Comparison of ENCODE assay signal across 1 cellular context in the genomic region with DNA sequence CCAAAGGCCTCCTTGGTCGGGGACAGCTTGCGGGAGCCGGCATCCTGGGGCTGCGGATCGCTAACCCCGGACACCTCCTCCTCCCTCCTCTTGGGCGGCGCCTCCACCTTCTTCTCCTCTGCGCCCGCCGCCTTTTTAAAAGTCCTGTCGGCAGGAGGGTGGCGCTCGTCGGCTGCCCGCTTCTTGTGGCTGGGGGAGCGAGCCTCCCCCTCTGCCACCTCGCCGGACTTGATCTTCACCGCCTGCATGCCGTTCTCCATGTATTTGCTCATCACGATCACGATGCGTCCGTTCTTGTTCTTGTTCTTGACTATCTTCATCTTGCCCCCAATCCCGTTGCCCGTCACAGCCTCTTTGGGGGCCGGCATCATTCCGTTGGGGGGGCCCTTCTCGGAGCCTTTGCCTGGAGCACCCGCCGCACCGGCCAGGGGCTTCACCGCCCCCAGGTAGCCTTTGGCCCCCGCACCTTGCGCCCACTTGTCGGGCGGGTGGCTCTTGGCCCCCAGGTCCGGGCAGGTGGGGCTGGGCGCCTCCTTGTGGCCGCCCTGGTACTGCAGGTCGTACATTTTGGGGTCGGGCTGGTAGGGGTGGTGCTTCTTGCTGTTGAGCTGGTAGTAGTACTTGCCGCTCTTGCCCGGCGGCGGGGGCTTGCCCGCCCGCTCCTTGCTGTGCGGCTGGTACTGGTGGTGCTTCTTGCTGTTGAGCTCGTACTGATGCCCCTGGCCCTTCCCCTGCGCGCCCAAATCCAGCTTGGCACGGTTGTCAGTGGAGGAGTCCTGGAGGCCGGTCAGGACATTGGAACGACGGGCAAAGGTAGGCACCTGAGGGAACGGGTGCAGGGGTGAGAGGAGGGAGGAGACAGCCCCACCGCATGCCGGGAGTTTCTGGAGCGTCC.
TF ChIP-seq lines count a peak whose summit lies in the region.

No MANE protein-coding gene starts in this region.

TF ChIP-seq in K562, 482 proteins besides CTCF, POLR2A, EP300 and RAD21 (continued from another document and continues in another):
- TF ChIP-seq, protein P1, sequence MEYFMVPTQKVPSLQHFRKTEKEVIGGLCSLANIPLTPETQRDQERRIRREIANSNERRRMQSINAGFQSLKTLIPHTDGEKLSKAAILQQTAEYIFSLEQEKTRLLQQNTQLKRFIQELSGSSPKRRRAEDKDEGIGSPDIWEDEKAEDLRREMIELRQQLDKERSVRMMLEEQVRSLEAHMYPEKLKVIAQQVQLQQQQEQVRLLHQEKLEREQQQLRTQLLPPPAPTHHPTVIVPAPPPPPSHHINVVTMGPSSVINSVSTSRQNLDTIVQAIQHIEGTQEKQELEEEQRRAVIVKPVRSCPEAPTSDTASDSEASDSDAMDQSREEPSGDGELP (CRISPR knock-in tag; IDR thresholded peaks at IDR 0.05; ENCODE audit: borderline replicate concordance), result no peak
- no peak for TF ChIP-seq ZNF79 (CRISPR knock-in tag; IDR thresholded peaks at IDR 0.05; ENCODE audit: low read depth)
- TF ChIP-seq ZNF77 (CRISPR knock-in tag; IDR thresholded peaks at IDR 0.05), result no peak
- TF ChIP-seq MYC (IDR thresholded peaks at IDR 0.05; ENCODE audit: low read depth, low read length), result no peak
- TF ChIP-seq MYC (CRISPR knock-in tag; IDR thresholded peaks at IDR 0.05; ENCODE audit: borderline replicate concordance, low read depth), result no peak
- TF ChIP-seq JUND (IDR thresholded peaks at IDR 0.05; ENCODE audit: borderline replicate concordance, low read depth, low read length), result no peak
- no peak for TF ChIP-seq JUND (tag; IDR thresholded peaks at IDR 0.05; ENCODE audit: borderline replicate concordance, low read depth, low read length)
- no peak for TF ChIP-seq ZNF121 (CRISPR knock-in tag; conservative IDR thresholded peaks at IDR 0.05)
- TF ChIP-seq ZNF436 (CRISPR knock-in tag; IDR thresholded peaks at IDR 0.05), result no peak
- TF ChIP-seq, protein P2, sequence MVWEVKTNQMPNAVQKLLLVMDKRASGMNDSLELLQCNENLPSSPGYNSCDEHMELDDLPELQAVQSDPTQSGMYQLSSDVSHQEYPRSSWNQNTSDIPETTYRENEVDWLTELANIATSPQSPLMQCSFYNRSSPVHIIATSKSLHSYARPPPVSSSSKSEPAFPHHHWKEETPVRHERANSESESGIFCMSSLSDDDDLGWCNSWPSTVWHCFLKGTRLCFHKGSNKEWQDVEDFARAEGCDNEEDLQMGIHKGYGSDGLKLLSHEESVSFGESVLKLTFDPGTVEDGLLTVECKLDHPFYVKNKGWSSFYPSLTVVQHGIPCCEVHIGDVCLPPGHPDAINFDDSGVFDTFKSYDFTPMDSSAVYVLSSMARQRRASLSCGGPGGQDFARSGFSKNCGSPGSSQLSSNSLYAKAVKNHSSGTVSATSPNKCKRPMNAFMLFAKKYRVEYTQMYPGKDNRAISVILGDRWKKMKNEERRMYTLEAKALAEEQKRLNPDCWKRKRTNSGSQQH (CRISPR knock-in tag; IDR thresholded peaks at IDR 0.05), result peak; percentile 58; the same call in 1 of the 2 replicates
- TF ChIP-seq, protein P3, sequence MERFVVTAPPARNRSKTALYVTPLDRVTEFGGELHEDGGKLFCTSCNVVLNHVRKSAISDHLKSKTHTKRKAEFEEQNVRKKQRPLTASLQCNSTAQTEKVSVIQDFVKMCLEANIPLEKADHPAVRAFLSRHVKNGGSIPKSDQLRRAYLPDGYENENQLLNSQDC (CRISPR knock-in tag; IDR thresholded peaks at IDR 0.05), result no peak
- TF ChIP-seq, protein P4, sequence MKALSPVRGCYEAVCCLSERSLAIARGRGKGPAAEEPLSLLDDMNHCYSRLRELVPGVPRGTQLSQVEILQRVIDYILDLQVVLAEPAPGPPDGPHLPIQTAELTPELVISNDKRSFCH (CRISPR knock-in tag; IDR thresholded peaks at IDR 0.05), result no peak
- TF ChIP-seq, protein P4 (tag; IDR thresholded peaks at IDR 0.05), result no peak
- TF ChIP-seq, protein P5, sequence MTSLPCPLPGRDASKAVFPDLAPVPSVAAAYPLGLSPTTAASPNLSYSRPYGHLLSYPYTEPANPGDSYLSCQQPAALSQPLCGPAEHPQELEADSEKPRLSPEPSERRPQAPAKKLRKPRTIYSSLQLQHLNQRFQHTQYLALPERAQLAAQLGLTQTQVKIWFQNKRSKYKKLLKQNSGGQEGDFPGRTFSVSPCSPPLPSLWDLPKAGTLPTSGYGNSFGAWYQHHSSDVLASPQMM (CRISPR knock-in tag; IDR thresholded peaks at IDR 0.05), result no peak
- no peak for TF ChIP-seq FOXJ3 (CRISPR knock-in tag; IDR thresholded peaks at IDR 0.05)
- no peak for TF ChIP-seq LARP7 (IDR thresholded peaks at IDR 0.05)
- TF ChIP-seq, protein P6, sequence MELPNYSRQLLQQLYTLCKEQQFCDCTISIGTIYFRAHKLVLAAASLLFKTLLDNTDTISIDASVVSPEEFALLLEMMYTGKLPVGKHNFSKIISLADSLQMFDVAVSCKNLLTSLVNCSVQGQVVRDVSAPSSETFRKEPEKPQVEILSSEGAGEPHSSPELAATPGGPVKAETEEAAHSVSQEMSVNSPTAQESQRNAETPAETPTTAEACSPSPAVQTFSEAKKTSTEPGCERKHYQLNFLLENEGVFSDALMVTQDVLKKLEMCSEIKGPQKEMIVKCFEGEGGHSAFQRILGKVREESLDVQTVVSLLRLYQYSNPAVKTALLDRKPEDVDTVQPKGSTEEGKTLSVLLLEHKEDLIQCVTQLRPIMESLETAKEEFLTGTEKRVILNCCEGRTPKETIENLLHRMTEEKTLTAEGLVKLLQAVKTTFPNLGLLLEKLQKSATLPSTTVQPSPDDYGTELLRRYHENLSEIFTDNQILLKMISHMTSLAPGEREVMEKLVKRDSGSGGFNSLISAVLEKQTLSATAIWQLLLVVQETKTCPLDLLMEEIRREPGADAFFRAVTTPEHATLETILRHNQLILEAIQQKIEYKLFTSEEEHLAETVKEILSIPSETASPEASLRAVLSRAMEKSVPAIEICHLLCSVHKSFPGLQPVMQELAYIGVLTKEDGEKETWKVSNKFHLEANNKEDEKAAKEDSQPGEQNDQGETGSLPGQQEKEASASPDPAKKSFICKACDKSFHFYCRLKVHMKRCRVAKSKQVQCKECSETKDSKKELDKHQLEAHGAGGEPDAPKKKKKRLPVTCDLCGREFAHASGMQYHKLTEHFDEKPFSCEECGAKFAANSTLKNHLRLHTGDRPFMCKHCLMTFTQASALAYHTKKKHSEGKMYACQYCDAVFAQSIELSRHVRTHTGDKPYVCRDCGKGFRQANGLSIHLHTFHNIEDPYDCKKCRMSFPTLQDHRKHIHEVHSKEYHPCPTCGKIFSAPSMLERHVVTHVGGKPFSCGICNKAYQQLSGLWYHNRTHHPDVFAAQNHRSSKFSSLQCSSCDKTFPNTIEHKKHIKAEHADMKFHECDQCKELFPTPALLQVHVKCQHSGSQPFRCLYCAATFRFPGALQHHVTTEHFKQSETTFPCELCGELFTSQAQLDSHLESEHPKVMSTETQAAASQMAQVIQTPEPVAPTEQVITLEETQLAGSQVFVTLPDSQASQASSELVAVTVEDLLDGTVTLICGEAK (IDR thresholded peaks at IDR 0.05), result no peak
- TF ChIP-seq, protein P6 (CRISPR knock-in tag; IDR thresholded peaks at IDR 0.05), result no peak
- no peak for TF ChIP-seq NFATC3 (IDR thresholded peaks at IDR 0.05)
- TF ChIP-seq ZNF224 (CRISPR knock-in tag; IDR thresholded peaks at IDR 0.05), result no peak
- no peak for TF ChIP-seq MCM2 (IDR thresholded peaks at IDR 0.05; ENCODE audit: low read depth)
- TF ChIP-seq POLR3G (IDR thresholded peaks at IDR 0.05; ENCODE audit: extremely low read depth, insufficient read length, insufficient replicate concordance), result no peak
- TF ChIP-seq, protein P7, sequence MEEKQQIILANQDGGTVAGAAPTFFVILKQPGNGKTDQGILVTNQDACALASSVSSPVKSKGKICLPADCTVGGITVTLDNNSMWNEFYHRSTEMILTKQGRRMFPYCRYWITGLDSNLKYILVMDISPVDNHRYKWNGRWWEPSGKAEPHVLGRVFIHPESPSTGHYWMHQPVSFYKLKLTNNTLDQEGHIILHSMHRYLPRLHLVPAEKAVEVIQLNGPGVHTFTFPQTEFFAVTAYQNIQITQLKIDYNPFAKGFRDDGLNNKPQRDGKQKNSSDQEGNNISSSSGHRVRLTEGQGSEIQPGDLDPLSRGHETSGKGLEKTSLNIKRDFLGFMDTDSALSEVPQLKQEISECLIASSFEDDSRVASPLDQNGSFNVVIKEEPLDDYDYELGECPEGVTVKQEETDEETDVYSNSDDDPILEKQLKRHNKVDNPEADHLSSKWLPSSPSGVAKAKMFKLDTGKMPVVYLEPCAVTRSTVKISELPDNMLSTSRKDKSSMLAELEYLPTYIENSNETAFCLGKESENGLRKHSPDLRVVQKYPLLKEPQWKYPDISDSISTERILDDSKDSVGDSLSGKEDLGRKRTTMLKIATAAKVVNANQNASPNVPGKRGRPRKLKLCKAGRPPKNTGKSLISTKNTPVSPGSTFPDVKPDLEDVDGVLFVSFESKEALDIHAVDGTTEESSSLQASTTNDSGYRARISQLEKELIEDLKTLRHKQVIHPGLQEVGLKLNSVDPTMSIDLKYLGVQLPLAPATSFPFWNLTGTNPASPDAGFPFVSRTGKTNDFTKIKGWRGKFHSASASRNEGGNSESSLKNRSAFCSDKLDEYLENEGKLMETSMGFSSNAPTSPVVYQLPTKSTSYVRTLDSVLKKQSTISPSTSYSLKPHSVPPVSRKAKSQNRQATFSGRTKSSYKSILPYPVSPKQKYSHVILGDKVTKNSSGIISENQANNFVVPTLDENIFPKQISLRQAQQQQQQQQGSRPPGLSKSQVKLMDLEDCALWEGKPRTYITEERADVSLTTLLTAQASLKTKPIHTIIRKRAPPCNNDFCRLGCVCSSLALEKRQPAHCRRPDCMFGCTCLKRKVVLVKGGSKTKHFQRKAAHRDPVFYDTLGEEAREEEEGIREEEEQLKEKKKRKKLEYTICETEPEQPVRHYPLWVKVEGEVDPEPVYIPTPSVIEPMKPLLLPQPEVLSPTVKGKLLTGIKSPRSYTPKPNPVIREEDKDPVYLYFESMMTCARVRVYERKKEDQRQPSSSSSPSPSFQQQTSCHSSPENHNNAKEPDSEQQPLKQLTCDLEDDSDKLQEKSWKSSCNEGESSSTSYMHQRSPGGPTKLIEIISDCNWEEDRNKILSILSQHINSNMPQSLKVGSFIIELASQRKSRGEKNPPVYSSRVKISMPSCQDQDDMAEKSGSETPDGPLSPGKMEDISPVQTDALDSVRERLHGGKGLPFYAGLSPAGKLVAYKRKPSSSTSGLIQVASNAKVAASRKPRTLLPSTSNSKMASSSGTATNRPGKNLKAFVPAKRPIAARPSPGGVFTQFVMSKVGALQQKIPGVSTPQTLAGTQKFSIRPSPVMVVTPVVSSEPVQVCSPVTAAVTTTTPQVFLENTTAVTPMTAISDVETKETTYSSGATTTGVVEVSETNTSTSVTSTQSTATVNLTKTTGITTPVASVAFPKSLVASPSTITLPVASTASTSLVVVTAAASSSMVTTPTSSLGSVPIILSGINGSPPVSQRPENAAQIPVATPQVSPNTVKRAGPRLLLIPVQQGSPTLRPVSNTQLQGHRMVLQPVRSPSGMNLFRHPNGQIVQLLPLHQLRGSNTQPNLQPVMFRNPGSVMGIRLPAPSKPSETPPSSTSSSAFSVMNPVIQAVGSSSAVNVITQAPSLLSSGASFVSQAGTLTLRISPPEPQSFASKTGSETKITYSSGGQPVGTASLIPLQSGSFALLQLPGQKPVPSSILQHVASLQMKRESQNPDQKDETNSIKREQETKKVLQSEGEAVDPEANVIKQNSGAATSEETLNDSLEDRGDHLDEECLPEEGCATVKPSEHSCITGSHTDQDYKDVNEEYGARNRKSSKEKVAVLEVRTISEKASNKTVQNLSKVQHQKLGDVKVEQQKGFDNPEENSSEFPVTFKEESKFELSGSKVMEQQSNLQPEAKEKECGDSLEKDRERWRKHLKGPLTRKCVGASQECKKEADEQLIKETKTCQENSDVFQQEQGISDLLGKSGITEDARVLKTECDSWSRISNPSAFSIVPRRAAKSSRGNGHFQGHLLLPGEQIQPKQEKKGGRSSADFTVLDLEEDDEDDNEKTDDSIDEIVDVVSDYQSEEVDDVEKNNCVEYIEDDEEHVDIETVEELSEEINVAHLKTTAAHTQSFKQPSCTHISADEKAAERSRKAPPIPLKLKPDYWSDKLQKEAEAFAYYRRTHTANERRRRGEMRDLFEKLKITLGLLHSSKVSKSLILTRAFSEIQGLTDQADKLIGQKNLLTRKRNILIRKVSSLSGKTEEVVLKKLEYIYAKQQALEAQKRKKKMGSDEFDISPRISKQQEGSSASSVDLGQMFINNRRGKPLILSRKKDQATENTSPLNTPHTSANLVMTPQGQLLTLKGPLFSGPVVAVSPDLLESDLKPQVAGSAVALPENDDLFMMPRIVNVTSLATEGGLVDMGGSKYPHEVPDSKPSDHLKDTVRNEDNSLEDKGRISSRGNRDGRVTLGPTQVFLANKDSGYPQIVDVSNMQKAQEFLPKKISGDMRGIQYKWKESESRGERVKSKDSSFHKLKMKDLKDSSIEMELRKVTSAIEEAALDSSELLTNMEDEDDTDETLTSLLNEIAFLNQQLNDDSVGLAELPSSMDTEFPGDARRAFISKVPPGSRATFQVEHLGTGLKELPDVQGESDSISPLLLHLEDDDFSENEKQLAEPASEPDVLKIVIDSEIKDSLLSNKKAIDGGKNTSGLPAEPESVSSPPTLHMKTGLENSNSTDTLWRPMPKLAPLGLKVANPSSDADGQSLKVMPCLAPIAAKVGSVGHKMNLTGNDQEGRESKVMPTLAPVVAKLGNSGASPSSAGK (IDR thresholded peaks at IDR 0.05), result no peak
- no peak for TF ChIP-seq DPF2 (IDR thresholded peaks at IDR 0.05)
- no peak for TF ChIP-seq GTF2A2 (tag; IDR thresholded peaks at IDR 0.05)
- no peak for TF ChIP-seq C11orf30 (IDR thresholded peaks at IDR 0.05; ENCODE audit: low read depth)
